18 cellular contexts compared by ENCODE assay signal in the genomic region with DNA sequence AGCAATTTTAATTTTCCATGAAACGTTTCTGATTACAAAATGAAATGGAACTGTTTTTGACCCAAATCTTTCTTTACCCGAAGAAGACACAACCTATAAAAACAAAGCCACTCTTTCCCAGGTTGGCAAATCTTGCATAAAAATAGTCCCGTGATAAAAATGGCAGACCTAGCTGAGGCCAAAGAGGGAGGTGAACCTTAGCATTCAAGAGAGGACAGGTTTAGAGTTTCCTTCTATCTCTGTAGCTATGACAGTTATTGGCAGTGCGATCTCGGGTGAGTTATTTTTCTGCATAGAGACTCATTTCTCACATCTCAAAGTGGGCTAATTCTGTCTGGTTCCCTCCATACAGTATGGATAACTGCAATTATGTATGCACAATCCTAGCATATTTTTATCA.
"Had no signal": no experiment of that assay in that cellular context is flagged by ENCODE, and none has a peak within 500 bp of the region (broad histone marks: within the 10 kb centered on the region; RNA-seq: fewer than 3 reads in every experiment).

No MANE protein-coding gene starts in this region.

- H3K36me3 Mint-ChIP-seq: naive B cell had no signal

- H3K27ac ChIP-seq: epithelial cell of prostate, esophagus squamous epithelium, skin epidermis, stomach had no signal

- ATAC-seq: effector memory CD8-positive, alpha-beta T cell; heart left ventricle had no signal

- H3K27ac Mint-ChIP-seq: dendritic cell treated with granulocyte-macrophage colony-stimulating factor and Interleukin-4, amounts not matched to agents 40 ng/mL and 50 ng/mL, for 4 days; effector memory CD8-positive, alpha-beta T cell; nephron progenitor cell had no signal

- H3K9me3 Mint-ChIP-seq: effector memory CD8-positive, alpha-beta T cell had no signal

- H3K4me3 Mint-ChIP-seq: dendritic cell treated with granulocyte-macrophage colony-stimulating factor and Interleukin-4, amounts not matched to agents 40 ng/mL and 50 ng/mL, for 4 days; effector memory CD8-positive, alpha-beta T cell; naive B cell; nephron progenitor cell had no signal

- DNase-seq: effector memory CD8-positive, alpha-beta T cell; esophagus squamous epithelium; foreskin melanocyte; heart left ventricle; hypothalamus; kidney glomerular epithelial cell; mesendoderm; naive B cell; nephron progenitor cell; stimulated activated CD4-positive, alpha-beta T cell treated with anti-CD3 and anti-CD28 coated beads, Interleukin-12 subunit alpha, Interleukin-12 subunit beta, amount 100 ng/mL, for 4 hours; stimulated activated naive CD4-positive, alpha-beta T cell; stomach; substantia nigra; trophoblast cell had no signal

- H3K4me3 ChIP-seq: esophagus squamous epithelium, heart left ventricle, skin epidermis, stomach, thoracic aorta had no signal

- H3K36me3 ChIP-seq: esophagus squamous epithelium, heart left ventricle, stomach, thoracic aorta had no signal

- H3K27me3 ChIP-seq: esophagus squamous epithelium, heart left ventricle, stomach had no signal

- H3K9me3 ChIP-seq: esophagus squamous epithelium, heart left ventricle, stomach, thoracic aorta had no signal

- H3K27me3 Mint-ChIP-seq: dendritic cell treated with granulocyte-macrophage colony-stimulating factor and Interleukin-4, amounts not matched to agents 40 ng/mL and 50 ng/mL, for 4 days; naive B cell had no signal
